ENCODE assay signal across 21 cellular contexts in genomic region chr1:185108324-185108723, GRCh38. TPM values are rescaled to one million over a fixed set of nuclear protein-coding genes. Genes with fewer than 3 reads are reported as not detected.
DNase-seq lines count a peak whose midpoint lies in the region; ATAC-seq and TF ChIP-seq lines count a peak whose summit lies in the region.
"Had no signal": no experiment of that assay in that cellular context is flagged by ENCODE, and none has a peak within 500 bp of the region (broad histone marks: within the 10 kb centered on the region; RNA-seq: fewer than 3 reads in every experiment).

No MANE protein-coding gene starts in this region.

- H3K36me3 ChIP-seq in colonic mucosa (no peaks in the 10 kb centered on the region), smooth muscle cell (ENCODE audit: low read depth) (no peaks in the 10 kb centered on the region)

- H3K27me3 ChIP-seq in colonic mucosa: no peaks in the 10 kb centered on the region
- H3K27me3 ChIP-seq in smooth muscle cell (ENCODE audit: low read depth): no peaks in the 10 kb centered on the region
- H3K27me3 ChIP-seq: body of pancreas had no signal

- H3K4me1 ChIP-seq in colonic mucosa (no peaks in the 10 kb centered on the region), smooth muscle cell (ENCODE audit: low read depth) (no peaks in the 10 kb centered on the region)
- H3K4me1 ChIP-seq: body of pancreas had no signal

- peaks cover 10% of the 10 kb centered on the region for H3F3A ChIP-seq in smooth muscle cell (ENCODE audit: low read depth)

- no peak for ATAC-seq in GM18909 (IDR thresholded peaks at IDR 0.05; ENCODE audit: poor library complexity, unreplicated experiment)
- ATAC-seq: body of pancreas; CD8-positive, alpha-beta T cell; PC-3; stimulated activated memory B cell treated with anti-CD40 and anti-IgM and Interleukin-4, amounts not matched to agents 10 μg/mL and 1 μg/mL and 100 μg/mL, for 72 hours had no signal

- H3K9me3 ChIP-seq in colonic mucosa (no peaks in the 10 kb centered on the region), smooth muscle cell (replicated peaks; ENCODE audit: low read depth) (peaks cover 5% of the 10 kb centered on the region)

- H3K9ac ChIP-seq in colonic mucosa (ENCODE audit: low read depth in 2 of 2, low read length in 2 of 2) (no peak overlapping the region), smooth muscle cell (ENCODE audit: low read depth) (no peak overlapping the region)

- H3K4me3 ChIP-seq in choroid plexus epithelial cell (ENCODE audit: low read depth, low read length): no peak overlapping the region
- no peak overlapping the region for H3K4me3 ChIP-seq in colonic mucosa
- no peak overlapping the region for H3K4me3 ChIP-seq in smooth muscle cell
- H3K4me3 ChIP-seq: body of pancreas, thoracic aorta had no signal

- intact Hi-C loops in colonic mucosa (cut with DNase I): no loop called here

- TF ChIP-seq CTCF in choroid plexus epithelial cell (conservative IDR thresholded peaks at IDR 0.05; ENCODE audit: low read depth, low read length) (no peak), colonic mucosa (IDR thresholded peaks at IDR 0.05) (no peak), smooth muscle cell (IDR thresholded peaks at IDR 0.05; ENCODE audit: borderline replicate concordance, insufficient read depth, poor library complexity, severe bottlenecking) (no peak)

- no peaks in the 10 kb centered on the region for H4K20me1 ChIP-seq in smooth muscle cell (ENCODE audit: low read depth)

- no peak overlapping the region for H2AFZ ChIP-seq in smooth muscle cell (ENCODE audit: low read depth)

- peak; percentile 11 for DNase-seq in CMK (ENCODE audit: low read depth)
- peak; percentile 13 for DNase-seq in LHCN-M2 (ENCODE audit: low read depth)
- DNase-seq in choroid plexus epithelial cell (ENCODE audit: low read depth): peak; percentile 31
- DNase-seq in left kidney (ENCODE audit: low read depth, low spot score): peak; percentile 21
- DNase-seq in colonic mucosa: no peak
- DNase-seq in effector CD8-positive, alpha-beta T cell (lab: John Stamatoyannopoulos, UW): no peak
- DNase-seq in smooth muscle cell (lab: John Stamatoyannopoulos, UW; ENCODE audit: unreplicated experiment): no peak
- DNase-seq: activated CD4-positive, alpha-beta T cell treated with anti-CD3 and anti-CD28 coated beads, Interleukin-2, amount 10 ng/mL, durations not matched to agents 7 days and 5 days; activated naive CD8-positive, alpha-beta T cell treated with anti-CD3 and anti-CD28 coated beads, Interleukin-2, amount 10 ng/mL, durations not matched to agents 7 days and 5 days; body of pancreas; CD8-positive, alpha-beta T cell; DND-41; NCI-H1436; NCI-H748 treated with DMSO at 0.1 percent for 48 hours; nephron progenitor cell; PC-3; stimulated activated CD4-positive, alpha-beta T cell treated with anti-CD3 and anti-CD28 coated beads, Interleukin-1b, Interleukin-23, amount 100 ng/mL, for 48 hours had no signal

- no peaks in the 10 kb centered on the region for H3K79me2 ChIP-seq in smooth muscle cell (ENCODE audit: low read depth)

- H3K27ac ChIP-seq in colonic mucosa (no peak overlapping the region), smooth muscle cell (ENCODE audit: low read depth) (no peak overlapping the region)
- H3K27ac ChIP-seq: body of pancreas, thoracic aorta, VCaP had no signal

- no peak overlapping the region for H3K4me2 ChIP-seq in smooth muscle cell

RNA-seq across cellular contexts. Expression of gene TRMT1L, which starts 48.4 kb away (rescaled TPM):
- total RNA-seq in LHCN-M2 (2014; rRNA removed): 27.6 and 29.2 TPM in 2 replicates
- 5.3 TPM for polyA plus RNA-seq in LHCN-M2 (2012)
- 10 to 100 TPM; 14.8 to 20.1 TPM for total RNA-seq in colonic mucosa
- 33.4 and 40.1 TPM in 2 replicates for total RNA-seq in smooth muscle cell
- 17.2 and 18.3 TPM in 2 replicates for polyA plus RNA-seq in smooth muscle cell

RNA-seq across cellular contexts. Expression of gene SWT1, which starts 48.6 kb away (rescaled TPM):
- total RNA-seq in LHCN-M2 (2014; rRNA removed) (3.4 and 4.2 TPM in 2 replicates), colonic mucosa (1 to 10 TPM; 3.4 to 5.7 TPM), smooth muscle cell (11.2 and 16.2 TPM in 2 replicates)
- 0.66 TPM for polyA plus RNA-seq in LHCN-M2 (2012)
- polyA plus RNA-seq in smooth muscle cell: 1.7 and 2.4 TPM in 2 replicates

Comparison
In these comparisons a context has a peak if more than half of its experiments do, and no peak if none do; other contexts are left out.
1. DNase-seq: peak in CMK (single experiment), LHCN-M2 (single experiment), choroid plexus epithelial cell (single experiment) and left kidney (single experiment); none in colonic mucosa (single experiment), effector CD8-positive, alpha-beta T cell (single experiment) and smooth muscle cell (single experiment).